Comparison of ENCODE assay signal across 1 cellular context in the genomic region with DNA sequence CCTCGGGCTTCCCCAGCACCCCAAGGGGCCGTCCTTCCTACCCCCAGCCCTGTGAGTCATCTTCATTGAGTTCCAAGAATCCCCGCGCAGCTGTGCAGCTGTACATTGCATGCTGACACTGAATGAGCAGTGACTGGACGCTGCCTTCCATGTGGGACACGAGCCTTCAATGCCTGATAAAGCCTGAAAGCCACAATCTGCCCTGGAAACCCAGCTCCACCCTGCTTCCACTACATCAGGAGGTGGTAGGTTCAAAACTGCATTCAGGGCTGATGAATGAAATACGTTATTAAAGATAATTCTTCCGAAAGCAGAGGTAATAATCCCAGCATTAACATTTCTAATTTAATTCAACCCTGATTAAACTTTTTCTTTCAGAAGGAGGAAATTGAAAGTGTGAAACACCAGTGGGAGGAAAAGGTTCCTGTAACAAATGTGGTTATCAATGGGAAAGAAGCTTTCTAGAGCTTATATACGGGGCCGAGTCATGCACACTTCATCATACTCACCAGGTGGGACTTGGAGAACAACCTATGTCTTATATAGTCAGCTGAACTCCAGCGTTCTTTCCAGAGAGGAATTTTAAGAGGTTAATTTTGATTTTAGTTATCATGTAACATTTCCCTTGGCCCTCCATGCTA.
TF ChIP-seq lines count a peak whose summit lies in the region.

No MANE protein-coding gene starts in this region.

TF ChIP-seq in SK-N-SH, 30 proteins besides CTCF, POLR2A, EP300 and RAD21 (continued from another document):
- TF ChIP-seq, protein P1, sequence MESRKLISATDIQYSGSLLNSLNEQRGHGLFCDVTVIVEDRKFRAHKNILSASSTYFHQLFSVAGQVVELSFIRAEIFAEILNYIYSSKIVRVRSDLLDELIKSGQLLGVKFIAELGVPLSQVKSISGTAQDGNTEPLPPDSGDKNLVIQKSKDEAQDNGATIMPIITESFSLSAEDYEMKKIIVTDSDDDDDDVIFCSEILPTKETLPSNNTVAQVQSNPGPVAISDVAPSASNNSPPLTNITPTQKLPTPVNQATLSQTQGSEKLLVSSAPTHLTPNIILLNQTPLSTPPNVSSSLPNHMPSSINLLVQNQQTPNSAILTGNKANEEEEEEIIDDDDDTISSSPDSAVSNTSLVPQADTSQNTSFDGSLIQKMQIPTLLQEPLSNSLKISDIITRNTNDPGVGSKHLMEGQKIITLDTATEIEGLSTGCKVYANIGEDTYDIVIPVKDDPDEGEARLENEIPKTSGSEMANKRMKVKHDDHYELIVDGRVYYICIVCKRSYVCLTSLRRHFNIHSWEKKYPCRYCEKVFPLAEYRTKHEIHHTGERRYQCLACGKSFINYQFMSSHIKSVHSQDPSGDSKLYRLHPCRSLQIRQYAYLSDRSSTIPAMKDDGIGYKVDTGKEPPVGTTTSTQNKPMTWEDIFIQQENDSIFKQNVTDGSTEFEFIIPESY (IDR thresholded peaks at IDR 0.05; ENCODE audit: borderline replicate concordance, low read depth): peak; percentile 79; the same call in 1 of the 2 replicates
- TF ChIP-seq RCOR1 (IDR thresholded peaks at IDR 0.05; ENCODE audit: low read length) (no peak), SMC3 (IDR thresholded peaks at IDR 0.05; ENCODE audit: low read depth, low read length) (no peak), TEAD4 (IDR thresholded peaks at IDR 0.05; ENCODE audit: borderline replicate concordance, insufficient read depth) (peak; percentile 97), MXI1 (IDR thresholded peaks at IDR 0.05; ENCODE audit: low read depth, low read length) (no peak), JUND (IDR thresholded peaks at IDR 0.05) (peak; percentile 99), TCF12 (IDR thresholded peaks at IDR 0.05) (peak; percentile 99), MEF2A (IDR thresholded peaks at IDR 0.05; ENCODE audit: borderline replicate concordance, low read depth) (peak; percentile 69; the same call in 1 of the 2 replicates), POLR2AphosphoS5 (IDR thresholded peaks at IDR 0.05; ENCODE audit: low read depth, low read length) (peak; percentile 82; the same call in 1 of the 2 replicates), ELF1 (IDR thresholded peaks at IDR 0.05) (peak; percentile 61; the same call in 1 of the 2 replicates)
- TF ChIP-seq, protein P2, sequence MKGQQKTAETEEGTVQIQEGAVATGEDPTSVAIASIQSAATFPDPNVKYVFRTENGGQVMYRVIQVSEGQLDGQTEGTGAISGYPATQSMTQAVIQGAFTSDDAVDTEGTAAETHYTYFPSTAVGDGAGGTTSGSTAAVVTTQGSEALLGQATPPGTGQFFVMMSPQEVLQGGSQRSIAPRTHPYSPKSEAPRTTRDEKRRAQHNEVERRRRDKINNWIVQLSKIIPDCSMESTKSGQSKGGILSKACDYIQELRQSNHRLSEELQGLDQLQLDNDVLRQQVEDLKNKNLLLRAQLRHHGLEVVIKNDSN (IDR thresholded peaks at IDR 0.05; ENCODE audit: borderline replicate concordance, low read depth): 0 out of 2 replicates have a peak, but pooled peaks have one; percentile 21
TF ChIP-seq in SK-N-SH: peak in this region for 16.
